ENCODE assay signal across 9 cellular contexts in the genomic region with DNA sequence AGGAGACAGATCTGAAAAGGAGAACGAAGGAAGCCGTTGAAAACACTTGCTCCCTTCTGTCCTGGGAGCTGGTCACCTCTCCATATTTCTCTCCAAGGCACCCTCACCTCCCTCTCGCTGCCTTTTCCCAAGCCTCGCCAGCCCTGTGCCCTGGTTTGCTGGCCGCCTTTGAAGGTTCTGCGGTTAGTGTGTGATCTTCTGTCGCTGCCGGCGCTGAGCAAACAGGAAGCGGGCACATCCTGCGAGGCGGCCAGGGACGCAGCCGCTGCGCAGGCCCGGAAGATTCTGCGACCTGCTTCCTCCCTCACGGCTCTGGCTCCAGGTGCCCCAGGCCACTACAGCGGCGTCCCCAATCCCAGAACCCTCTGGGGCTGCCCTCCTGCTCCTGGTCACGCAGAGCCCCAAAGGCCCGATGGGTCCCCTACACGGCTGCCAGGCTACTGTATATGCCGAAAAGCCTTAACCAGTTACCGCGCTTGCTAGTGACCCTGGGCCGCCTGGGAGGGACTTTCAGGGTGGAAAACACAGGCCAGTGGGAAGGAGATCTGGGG. TPM values are rescaled to one million over a fixed set of nuclear protein-coding genes. Genes with fewer than 3 reads are reported as not detected.
DNase-seq lines count a peak whose midpoint lies in the region; ATAC-seq, FAIRE-seq and TF ChIP-seq lines count a peak whose summit lies in the region.
"Had no signal": no experiment of that assay in that cellular context is flagged by ENCODE, and none has a peak within 500 bp of the region (broad histone marks: within the 10 kb centered on the region; RNA-seq: fewer than 3 reads in every experiment).

No MANE protein-coding gene starts in this region.

- peaks cover 8% of the 10 kb centered on the region for H3K27me3 ChIP-seq in Loucy (ENCODE audit: insufficient read depth, low read length, poor library complexity, severe bottlenecking)

- H3K9me3 ChIP-seq in Loucy (ENCODE audit: insufficient read depth, low read depth, low read length), result no peaks in the 10 kb centered on the region

- peak overlapping the region; percentile 95 for H3K9ac ChIP-seq in Loucy (ENCODE audit: low read depth, low read length, poor library complexity, severe bottlenecking)

- no peak for TF ChIP-seq CTCF in Loucy (conservative IDR thresholded peaks at IDR 0.05; ENCODE audit: low read length)
- TF ChIP-seq CTCF in activated CD8-positive, alpha-beta T cell treated with anti-CD3 and anti-CD28 coated beads for 36 hours (IDR thresholded peaks at IDR 0.05), result no peak

- peaks cover 46% of the 10 kb centered on the region for H3K79me2 ChIP-seq in Loucy (ENCODE audit: insufficient read depth, low read length)

- H3K4me1 Mint-ChIP-seq in activated CD8-positive, alpha-beta T cell treated with anti-CD3 and anti-CD28 coated beads for 36 hours (ENCODE audit: low read depth), result peaks cover 44% of the 10 kb centered on the region

- peak overlapping the region; percentile 70 for H3K4me3 ChIP-seq in Loucy (ENCODE audit: low read length, poor library complexity, severe bottlenecking)
- H3K4me3 ChIP-seq: SK-N-MC had no signal

- peaks cover 9% of the 10 kb centered on the region for H4K20me1 ChIP-seq in Loucy (ENCODE audit: insufficient read depth, low read length, poor library complexity, severe bottlenecking)

- no peaks in the 10 kb centered on the region for H3F3A ChIP-seq in Loucy (ENCODE audit: low read depth)

- peaks cover 2% of the 10 kb centered on the region for H3K36me3 ChIP-seq in Loucy (ENCODE audit: insufficient read depth, low read length)

- no peak for TF ChIP-seq POLR2A in H54 (IDR thresholded peaks at IDR 0.05; ENCODE audit: low read depth, low read length)

- no peak overlapping the region for H2AFZ ChIP-seq in Loucy (ENCODE audit: low read length)

- peak; percentile 80 for DNase-seq in activated CD8-positive, alpha-beta T cell treated with anti-CD3 and anti-CD28 coated beads for 36 hours
- DNase-seq in Right ventricle myocardium inferior (ENCODE audit: missing footprints) (peak; percentile 81), H54 (ENCODE audit: insufficient read length, low spot score) (no peak), 8988T (no peak), HK-2 (ENCODE audit: unreplicated experiment) (no peak)
- peak; percentile 69 for DNase-seq in stimulated activated CD4-positive, alpha-beta T cell treated with anti-CD3 and anti-CD28 coated beads, Interleukin-4, amount 100 ng/mL, for 24 hours

- peaks cover 58% of the 10 kb centered on the region for H3K4me1 ChIP-seq in Loucy (ENCODE audit: insufficient read depth, low read length, poor library complexity, severe bottlenecking)

- H3K27me3 Mint-ChIP-seq in activated CD8-positive, alpha-beta T cell treated with anti-CD3 and anti-CD28 coated beads for 36 hours, result no peaks in the 10 kb centered on the region

- ATAC-seq in GM19372 (IDR thresholded peaks at IDR 0.05; ENCODE audit: low read depth, unreplicated experiment), result peak; percentile 28
- peak; percentile 17 for ATAC-seq in activated CD8-positive, alpha-beta T cell treated with anti-CD3 and anti-CD28 coated beads for 36 hours
- ATAC-seq in Right ventricle myocardium inferior, result peak; percentile 38

- no peak for FAIRE-seq in H54 (lab: Jason Lieb, UNC)

- CTCF ChIA-PET in activated CD8-positive, alpha-beta T cell treated with anti-CD3 and anti-CD28 coated beads for 36 hours (lab: Charles Lee), result interaction anchor here (1.0 to 1.8 kb wide), 4 partner anchors 18 to 50 kb away, joined by 3 to 8 read pairs (median 4); no protein-coding TSS in a partner anchor

- H3K36me3 Mint-ChIP-seq in activated CD8-positive, alpha-beta T cell treated with anti-CD3 and anti-CD28 coated beads for 36 hours (ENCODE audit: low read depth), result peaks cover 29% of the 10 kb centered on the region

- H3K9me3 Mint-ChIP-seq in activated CD8-positive, alpha-beta T cell treated with anti-CD3 and anti-CD28 coated beads for 36 hours, result no peaks in the 10 kb centered on the region

- no peaks in the 10 kb centered on the region for H3K9me2 ChIP-seq in Loucy (replicated peaks; ENCODE audit: low read depth, low read length)

- H3K4me2 ChIP-seq in Loucy (ENCODE audit: low read depth, low read length, poor library complexity, severe bottlenecking), result peak overlapping the region; percentile 87

- POLR2A ChIA-PET in activated CD8-positive, alpha-beta T cell treated with anti-CD3 and anti-CD28 coated beads for 36 hours (lab: Charles Lee), result interaction anchor here (0.6 to 5.4 kb wide), 6 partner anchors 9 to 315 kb away, joined by 3 to 19 read pairs (median 4); no protein-coding TSS in a partner anchor

- H3K27ac Mint-ChIP-seq in activated CD8-positive, alpha-beta T cell treated with anti-CD3 and anti-CD28 coated beads for 36 hours, result peak overlapping the region; percentile 95

- peak overlapping the region; percentile 78 for H3K4me3 Mint-ChIP-seq in activated CD8-positive, alpha-beta T cell treated with anti-CD3 and anti-CD28 coated beads for 36 hours

- intact Hi-C loops in activated CD8-positive, alpha-beta T cell treated with anti-CD3 and anti-CD28 coated beads for 36 hours (cut with micrococcal nuclease), result no loop called here
- intact Hi-C loops in Right ventricle myocardium inferior (cut with DNase I), result no loop called here

RNA-seq across cellular contexts. Expression of a gene that starts 2.5 kb away (rescaled TPM):
- total RNA-seq in activated CD8-positive, alpha-beta T cell treated with anti-CD3 and anti-CD28 coated beads for 36 hours, result 100 to 1,000 TPM; 117 to 123 TPM
- total RNA-seq in Right ventricle myocardium inferior, result 2.5 TPM

RNA-seq across cellular contexts. Expression of a gene that starts 38.5 kb away (rescaled TPM):
- total RNA-seq in activated CD8-positive, alpha-beta T cell treated with anti-CD3 and anti-CD28 coated beads for 36 hours, result under 1 TPM; 0.16 to 0.38 TPM
- total RNA-seq in Right ventricle myocardium inferior, result 0.68 TPM

Comparison
In these comparisons a context has a peak if more than half of its experiments do, and no peak if none do; other contexts are left out.
1. DNase-seq: peak in activated CD8-positive, alpha-beta T cell treated with anti-CD3 and anti-CD28 coated beads for 36 hours (single experiment), Right ventricle myocardium inferior (single experiment) and stimulated activated CD4-positive, alpha-beta T cell treated with anti-CD3 and anti-CD28 coated beads, Interleukin-4, amount 100 ng/mL, for 24 hours (single experiment); none in H54 (single experiment), 8988T (single experiment) and HK-2 (single experiment).
2. RNA of a gene that starts 2.5 kb away (total RNA-seq): 117 to 123 TPM in activated CD8-positive, alpha-beta T cell treated with anti-CD3 and anti-CD28 coated beads for 36 hours; 2.5 TPM in Right ventricle myocardium inferior (single experiment); every median in the first group is over 10 times any median in the second.
3. Peak in every context shown above with its lines, with median percentiles within 50 percentile points of each other: ATAC-seq.